ENCODE assay signal across 8 cellular contexts in the genomic region with DNA sequence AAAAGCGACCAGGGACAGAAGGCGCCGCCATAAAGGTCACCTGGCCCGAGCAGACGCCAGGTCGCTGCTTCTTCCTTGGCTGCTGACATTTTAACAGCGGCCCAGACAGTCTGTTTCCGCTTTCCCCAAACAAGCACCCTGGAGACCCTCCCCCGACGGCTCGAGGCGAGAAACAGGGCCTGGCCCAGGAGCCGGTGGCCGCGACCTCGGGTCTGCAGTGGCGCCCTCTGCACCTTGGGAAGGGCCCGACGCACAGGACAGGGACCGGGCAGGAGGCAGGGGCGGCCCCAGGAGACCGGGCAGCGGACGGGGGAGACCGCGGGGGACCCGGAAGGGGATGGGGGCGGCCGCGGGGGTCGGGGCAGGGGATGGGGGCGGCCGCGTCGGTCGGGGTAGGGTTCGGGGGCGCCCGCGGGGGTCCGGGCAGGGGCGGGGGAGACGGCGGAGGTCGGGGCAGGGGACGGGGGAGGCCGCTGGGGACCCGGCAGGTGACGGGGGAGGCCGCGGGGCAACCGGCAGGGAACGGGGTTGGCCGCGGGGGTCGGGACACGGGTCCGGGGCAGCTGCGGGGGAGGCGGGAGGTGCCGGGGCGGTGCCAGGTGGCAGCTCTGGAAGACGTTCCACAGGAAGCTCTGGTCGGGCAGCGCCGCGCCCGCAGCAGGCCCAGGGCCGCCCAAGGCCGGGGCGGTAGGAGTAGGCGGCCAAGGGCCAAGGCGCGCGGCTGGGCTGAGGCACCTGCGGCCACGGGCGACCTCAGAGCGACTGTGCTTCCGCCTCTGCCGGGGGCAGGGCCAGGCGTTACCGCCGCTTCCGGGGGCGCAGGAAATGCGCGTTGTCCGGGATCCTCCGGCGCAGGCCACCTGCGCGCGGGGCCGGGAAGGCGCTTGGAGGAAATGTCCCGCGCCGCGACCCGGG.
DNase-seq lines count a peak whose midpoint lies in the region; ATAC-seq and TF ChIP-seq lines count a peak whose summit lies in the region.
"Not testable (repeated sequence)": the region's sequence is repeated elsewhere in the genome, so short reads cannot be mapped to it uniquely, and the experiment has no call there.

No MANE protein-coding gene starts in this region.

- DNase-seq in GM13977 (ENCODE audit: low spot score), result not testable (repeated sequence)
- DNase-seq in T-helper 1 cell, result peak in 3 of 5 donors; percentile 24 to 43 (median 28)
- peak; percentile 15 for DNase-seq in activated naive CD4-positive, alpha-beta T cell treated with anti-CD3 and anti-CD28 coated beads for 36 hours
- DNase-seq in cardiac muscle cell (ENCODE audit: low read depth in 1 of 2, low spot score in 1 of 2), result peak in 1 of 2 donors; percentile 13
- peak; percentile 60 to 78 for DNase-seq in stimulated activated effector memory CD8-positive, alpha-beta T cell treated with anti-CD3 and anti-CD28 coated beads, Interleukin-12 subunit alpha, Interleukin-12 subunit beta, amount 100 ng/mL, for 72 hours (ENCODE audit: low spot score in 2 of 2)

- peak overlapping the region; percentile 56 for H3K4me3 Mint-ChIP-seq in activated naive CD4-positive, alpha-beta T cell treated with anti-CD3 and anti-CD28 coated beads for 36 hours
- H3K4me3 Mint-ChIP-seq in stimulated activated effector memory CD8-positive, alpha-beta T cell treated with anti-CD3 and anti-CD28 coated beads, Interleukin-12 subunit alpha, Interleukin-12 subunit beta, amount 100 ng/mL, for 72 hours, result peak overlapping the region; percentile 48

- H3K9me3 Mint-ChIP-seq in activated naive CD4-positive, alpha-beta T cell treated with anti-CD3 and anti-CD28 coated beads for 36 hours; stimulated activated effector memory CD8-positive, alpha-beta T cell treated with anti-CD3 and anti-CD28 coated beads, Interleukin-12 subunit alpha, Interleukin-12 subunit beta, amount 100 ng/mL, for 72 hours: not testable (repeated sequence)

- H3K4me1 ChIP-seq in cardiac muscle cell (ENCODE audit: low read depth); neuron (ENCODE audit: insufficient read depth, low read length): not testable (repeated sequence)

- not testable (repeated sequence) for H3K27me3 ChIP-seq in cardiac muscle cell; neuron (ENCODE audit: insufficient read depth, low read length)

- H3K27me3 Mint-ChIP-seq in activated naive CD4-positive, alpha-beta T cell treated with anti-CD3 and anti-CD28 coated beads for 36 hours (ENCODE audit: low read depth), result not testable (repeated sequence)

- H3K27ac Mint-ChIP-seq in activated naive CD4-positive, alpha-beta T cell treated with anti-CD3 and anti-CD28 coated beads for 36 hours; stimulated activated effector memory CD8-positive, alpha-beta T cell treated with anti-CD3 and anti-CD28 coated beads, Interleukin-12 subunit alpha, Interleukin-12 subunit beta, amount 100 ng/mL, for 72 hours: not testable (repeated sequence)

- peak; percentile 13 for TF ChIP-seq CTCF in GM13977 (IDR thresholded peaks at IDR 0.05; ENCODE audit: extremely low read depth, insufficient read depth, missing control alignments)
- not testable (repeated sequence) for TF ChIP-seq CTCF in cardiac muscle cell (IDR thresholded peaks at IDR 0.05; ENCODE audit: low read depth, low read length)

- H3K36me3 Mint-ChIP-seq in activated naive CD4-positive, alpha-beta T cell treated with anti-CD3 and anti-CD28 coated beads for 36 hours (ENCODE audit: low read depth), result not testable (repeated sequence)
- peaks cover 15% of the 10 kb centered on the region for H3K36me3 Mint-ChIP-seq in stimulated activated effector memory CD8-positive, alpha-beta T cell treated with anti-CD3 and anti-CD28 coated beads, Interleukin-12 subunit alpha, Interleukin-12 subunit beta, amount 100 ng/mL, for 72 hours

- in situ Hi-C loops in GM13977 (cut with MboI; ENCODE audit: low pct_unique_long_range_greater_than_20kb, low sequenced_read_pairs, unreplicated experiment), result not testable (repeated sequence)

- not testable (repeated sequence) for H3K9me3 ChIP-seq in cardiac muscle cell (ENCODE audit: low read depth); neuron (ENCODE audit: low read length)

- not testable (repeated sequence) for H3K27ac ChIP-seq in cardiac muscle cell

- H3K4me3 ChIP-seq in cardiac muscle cell (peak overlapping the region; percentile 32), neuron (ENCODE audit: low read length) (peak overlapping the region; percentile 20)

- H2AFZ ChIP-seq in neuron (ENCODE audit: low read depth, low read length), result not testable (repeated sequence)

- H3K4me1 Mint-ChIP-seq in activated naive CD4-positive, alpha-beta T cell treated with anti-CD3 and anti-CD28 coated beads for 36 hours (ENCODE audit: low read depth), result peaks cover 17% of the 10 kb centered on the region
- H3K4me1 Mint-ChIP-seq in stimulated activated effector memory CD8-positive, alpha-beta T cell treated with anti-CD3 and anti-CD28 coated beads, Interleukin-12 subunit alpha, Interleukin-12 subunit beta, amount 100 ng/mL, for 72 hours, result peaks cover 20% of the 10 kb centered on the region

- CTCF ChIA-PET in activated naive CD4-positive, alpha-beta T cell treated with anti-CD3 and anti-CD28 coated beads for 36 hours (lab: Charles Lee), result not testable (repeated sequence)

- intact Hi-C loops in activated naive CD4-positive, alpha-beta T cell treated with anti-CD3 and anti-CD28 coated beads for 36 hours (cut with micrococcal nuclease), result not testable (repeated sequence)

- not testable (repeated sequence) for H3K36me3 ChIP-seq in cardiac muscle cell; neuron (ENCODE audit: insufficient read depth, low read length)

- ATAC-seq in GM21717 (IDR thresholded peaks at IDR 0.05; ENCODE audit: unreplicated experiment), result peak; percentile 90
- peak; percentile 89 for ATAC-seq in HG03196 (IDR thresholded peaks at IDR 0.05; ENCODE audit: unreplicated experiment)
- ATAC-seq in stimulated activated effector memory CD8-positive, alpha-beta T cell treated with anti-CD3 and anti-CD28 coated beads, Interleukin-12 subunit alpha, Interleukin-12 subunit beta, amount 100 ng/mL, for 72 hours, result peak; percentile 86
